ENCODE assay signal across 9 cellular contexts in genomic region chr1:159012495-159012894, GRCh38. TPM values are rescaled to one million over a fixed set of nuclear protein-coding genes. Genes with fewer than 3 reads are reported as not detected.
DNase-seq lines count a peak whose midpoint lies in the region; ATAC-seq, FAIRE-seq and TF ChIP-seq lines count a peak whose summit lies in the region.
"Had no signal": no experiment of that assay in that cellular context is flagged by ENCODE, and none has a peak within 500 bp of the region (broad histone marks: within the 10 kb centered on the region; RNA-seq: fewer than 3 reads in every experiment).

No MANE protein-coding gene starts in this region.

- ATAC-seq in HG03060 (IDR thresholded peaks at IDR 0.05; ENCODE audit: low read depth, unreplicated experiment) (peak; percentile 23), GM18861 (IDR thresholded peaks at IDR 0.05; ENCODE audit: unreplicated experiment) (no peak)
- peak; percentile 28 to 37 for ATAC-seq in activated CD4-positive, CD25-positive, alpha-beta regulatory T cell treated with anti-CD3 and anti-CD28 coated beads, Interleukin-2, amount 50 U/mL, for 24 hours

- H3K36me3 ChIP-seq in small intestine (ENCODE audit: control insufficient read depth in 2 of 2, insufficient read depth in 2 of 2, low read length in 2 of 2): peaks cover 0 to 5% of the 10 kb centered on the region in 2 donors

- no peaks in the 10 kb centered on the region for H3K9me3 ChIP-seq in small intestine (ENCODE audit: control insufficient read depth, low read depth)

- peaks cover 26% of the 10 kb centered on the region for H3K4me1 Mint-ChIP-seq in chondrocyte (ENCODE audit: low read depth)

- no peaks in the 10 kb centered on the region for H3K27me3 ChIP-seq in small intestine (ENCODE audit: control insufficient read depth in 2 of 2, insufficient read depth in 2 of 2, low read length in 2 of 2)

- peaks cover 6% of the 10 kb centered on the region for H3K36me3 Mint-ChIP-seq in chondrocyte (ENCODE audit: low read depth)

- DNase-seq in GM12864 (ENCODE audit: low read depth) (peak; percentile 69), epithelial cell of proximal tubule (ENCODE audit: low read depth) (no peak), small intestine (peak; percentile 33), NCI-H1436 treated with DMSO at 0.1 percent for 48 hours (lab: John Stamatoyannopoulos, UW) (no peak), chondrocyte (ENCODE audit: low spot score) (no peak)

- H3K9me3 Mint-ChIP-seq in chondrocyte (ENCODE audit: low read depth): no peaks in the 10 kb centered on the region

- H3K4me3 ChIP-seq in GM12864 (ENCODE audit: low read depth, low read length): peak overlapping the region; percentile 71
- peak overlapping the region; percentile 36 for H3K4me3 ChIP-seq in epithelial cell of proximal tubule (ENCODE audit: low read depth, low read length)
- peak overlapping the region in 1 of 2 donors; percentile 14 for H3K4me3 ChIP-seq in small intestine (ENCODE audit: low read depth in 1 of 2, low read length in 2 of 2)

- no peak for FAIRE-seq in small intestine (lab: Jason Lieb, UNC)

- no peak overlapping the region for H3K27ac Mint-ChIP-seq in chondrocyte (ENCODE audit: unreplicated experiment)

- H3K27me3 Mint-ChIP-seq in chondrocyte (ENCODE audit: low read depth): no peaks in the 10 kb centered on the region

- peak overlapping the region; percentile 14 to 78 for H3K27ac ChIP-seq in small intestine (ENCODE audit: low read depth in 1 of 2, low read length in 1 of 2)
- H3K27ac ChIP-seq: VCaP had no signal

- H3K4me3 Mint-ChIP-seq in chondrocyte (ENCODE audit: unreplicated experiment): no peak overlapping the region

- TF ChIP-seq CTCF in GM12864 (IDR thresholded peaks at IDR 0.05; ENCODE audit: low read depth, low read length, missing control alignments) (no peak), epithelial cell of proximal tubule (conservative IDR thresholded peaks at IDR 0.05; ENCODE audit: low read depth, low read length) (no peak), chondrocyte (IDR thresholded peaks at IDR 0.05) (no peak)

- 26 to 63% (median 45%) methylated on average over 6 of the region's 6 CpGs for WGBS in small intestine, 3 donors

- H3K4me1 ChIP-seq in small intestine (ENCODE audit: control insufficient read depth in 2 of 2, insufficient read depth in 1 of 2, low read depth in 1 of 2, low read length in 1 of 2): peaks cover 0 to 5% of the 10 kb centered on the region in 2 donors

RNA-seq across cellular contexts. Expression of gene IFI16, which starts 2.8 kb away (rescaled TPM):
- 8.0 and 11.4 TPM in 2 replicates for total RNA-seq in epithelial cell of proximal tubule
- 10 to 100 TPM in 2 of 3 donors, 1 to 10 TPM in 1; 6.5 to 40.8 (median 23.0) TPM for polyA plus RNA-seq in small intestine
- total RNA-seq in chondrocyte: 10.1 to 26.3 TPM (median 13.3 TPM) in 3 replicates

Comparison
In these comparisons a context has a peak if more than half of its experiments do, and no peak if none do; other contexts are left out.
1. DNase-seq: peak in GM12864 (single experiment) and small intestine (single experiment); none in epithelial cell of proximal tubule (single experiment), NCI-H1436 treated with DMSO at 0.1 percent for 48 hours (single experiment) and chondrocyte (single experiment).